In the genomic region with DNA sequence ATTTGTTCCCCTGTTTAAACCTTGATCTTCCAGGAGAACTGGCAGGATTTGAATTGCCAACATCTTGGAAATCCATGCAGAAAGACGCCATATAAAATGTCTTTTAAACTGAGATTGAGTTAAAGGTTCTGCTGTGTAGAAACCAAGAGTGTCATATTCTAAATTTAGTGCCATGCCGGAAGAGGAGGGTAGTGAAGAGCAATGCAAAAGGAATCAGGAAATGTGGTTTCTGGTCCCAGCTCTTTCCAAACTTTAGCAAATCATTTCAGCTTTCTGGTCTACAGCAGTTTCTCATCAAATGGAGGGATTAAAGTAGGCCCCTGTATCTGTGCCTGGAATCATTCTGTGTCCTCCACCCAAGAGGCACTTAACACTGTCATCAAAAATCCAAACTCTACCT, we compare ENCODE assay signal across 11 cellular contexts.
DNase-seq lines count a peak whose midpoint lies in the region; ATAC-seq and TF ChIP-seq lines count a peak whose summit lies in the region.
"Had no signal": no experiment of that assay in that cellular context is flagged by ENCODE, and none has a peak within 500 bp of the region (broad histone marks: within the 10 kb centered on the region; RNA-seq: fewer than 3 reads in every experiment).

No MANE protein-coding gene starts in this region.

- peak overlapping the region; percentile 66 to 88 (median 79) for H3K4me2 ChIP-seq in BLaER1 treated with 17β-estradiol and CSF1 and Interleukin-3, amounts not matched to agents 10 nM and 100 nM

- no peaks in the 10 kb centered on the region for H3K27me3 ChIP-seq in BLaER1 treated with 17β-estradiol and CSF1 and Interleukin-3, amounts not matched to agents 10 nM and 100 nM
- H3K27me3 ChIP-seq in lower lobe of right lung (ENCODE audit: low read depth) = no peaks in the 10 kb centered on the region
- H3K27me3 ChIP-seq: SJCRH30 had no signal

- peak overlapping the region in 7 of 10 experiments; percentile 14 to 39 (median 20); a peak in 9 of 20 replicates for H3K4me3 ChIP-seq in BLaER1 treated with 17β-estradiol and CSF1 and Interleukin-3, amounts not matched to agents 10 nM and 100 nM
- no peak overlapping the region for H3K4me3 ChIP-seq in lower lobe of right lung
- H3K4me3 ChIP-seq: SJCRH30 had no signal

- H3K27ac ChIP-seq in BLaER1 treated with 17β-estradiol and CSF1 and Interleukin-3, amounts not matched to agents 10 nM and 100 nM = peak overlapping the region; percentile 40 to 84 (median 81); a peak in 21 of 22 replicates
- H3K27ac ChIP-seq in lower lobe of right lung = peak overlapping the region; percentile 24
- H3K27ac ChIP-seq: SJCRH30 had no signal

- no peaks in the 10 kb centered on the region for H4K20me1 ChIP-seq in BLaER1 treated with 17β-estradiol and CSF1 and Interleukin-3, amounts not matched to agents 10 nM and 100 nM

- ATAC-seq in lower lobe of right lung (peak in 1 of 2 donors; percentile 31), HG02884 (IDR thresholded peaks at IDR 0.05; ENCODE audit: unreplicated experiment) (no peak)

- H3K36me3 ChIP-seq in BLaER1 treated with 17β-estradiol and CSF1 and Interleukin-3, amounts not matched to agents 10 nM and 100 nM = no peaks in the 10 kb centered on the region
- no peaks in the 10 kb centered on the region for H3K36me3 ChIP-seq in lower lobe of right lung
- H3K36me3 ChIP-seq: SJCRH30 had no signal

- peaks cover 15 to 26% (median 20%) of the 10 kb centered on the region in 11 experiments; a peak in 20 of 22 replicates for H3K9me3 ChIP-seq in BLaER1 treated with 17β-estradiol and CSF1 and Interleukin-3, amounts not matched to agents 10 nM and 100 nM (replicated peaks in 1 of 11)
- no peaks in the 10 kb centered on the region for H3K9me3 ChIP-seq in lower lobe of right lung
- H3K9me3 ChIP-seq: SJCRH30 had no signal

- peaks cover 35 to 50% (median 40%) of the 10 kb centered on the region in 10 experiments for H3K4me1 ChIP-seq in BLaER1 treated with 17β-estradiol and CSF1 and Interleukin-3, amounts not matched to agents 10 nM and 100 nM
- H3K4me1 ChIP-seq in lower lobe of right lung = peaks cover 27% of the 10 kb centered on the region
- H3K4me1 ChIP-seq: SJCRH30 had no signal

- intact Hi-C loops in lower lobe of right lung (cut with DNase I) = no loop called here

- peak overlapping the region in 9 of 11 experiments; percentile 27 to 63 (median 49); a peak in 14 of 22 replicates for H3K9ac ChIP-seq in BLaER1 treated with 17β-estradiol and CSF1 and Interleukin-3, amounts not matched to agents 10 nM and 100 nM

- DNase-seq in HS-27A (ENCODE audit: low read depth) = peak; percentile 62
- peak; percentile 88 for DNase-seq in amniotic epithelial cell (ENCODE audit: low read depth)
- DNase-seq in lower lobe of right lung = no peak
- DNase-seq in GOT3 (lab: John Stamatoyannopoulos, UW) = no peak
- DNase-seq in NCI-H446 treated with DMSO at 0.1 percent for 48 hours (lab: John Stamatoyannopoulos, UW) = no peak
- DNase-seq in ureter (ENCODE audit: low spot score) = no peak
- DNase-seq: NCI-H1436 treated with DMSO at 0.1 percent for 48 hours; SJCRH30; stimulated activated CD4-positive, alpha-beta T cell treated with anti-CD3 and anti-CD28 coated beads, Interleukin-2, amount 100 ng/mL, for 48 hours had no signal

- TF ChIP-seq CTCF in lower lobe of right lung (IDR thresholded peaks at IDR 0.05) = no peak

Comparison
In these comparisons a context has a peak if more than half of its experiments do, and no peak if none do; other contexts are left out.
1. DNase-seq: peak in HS-27A (single experiment) and amniotic epithelial cell (single experiment); none in lower lobe of right lung (single experiment), GOT3 (single experiment), NCI-H446 treated with DMSO at 0.1 percent for 48 hours (single experiment) and ureter (single experiment).